Comparison of ENCODE assay signal across 1 cellular context in the genomic region with DNA sequence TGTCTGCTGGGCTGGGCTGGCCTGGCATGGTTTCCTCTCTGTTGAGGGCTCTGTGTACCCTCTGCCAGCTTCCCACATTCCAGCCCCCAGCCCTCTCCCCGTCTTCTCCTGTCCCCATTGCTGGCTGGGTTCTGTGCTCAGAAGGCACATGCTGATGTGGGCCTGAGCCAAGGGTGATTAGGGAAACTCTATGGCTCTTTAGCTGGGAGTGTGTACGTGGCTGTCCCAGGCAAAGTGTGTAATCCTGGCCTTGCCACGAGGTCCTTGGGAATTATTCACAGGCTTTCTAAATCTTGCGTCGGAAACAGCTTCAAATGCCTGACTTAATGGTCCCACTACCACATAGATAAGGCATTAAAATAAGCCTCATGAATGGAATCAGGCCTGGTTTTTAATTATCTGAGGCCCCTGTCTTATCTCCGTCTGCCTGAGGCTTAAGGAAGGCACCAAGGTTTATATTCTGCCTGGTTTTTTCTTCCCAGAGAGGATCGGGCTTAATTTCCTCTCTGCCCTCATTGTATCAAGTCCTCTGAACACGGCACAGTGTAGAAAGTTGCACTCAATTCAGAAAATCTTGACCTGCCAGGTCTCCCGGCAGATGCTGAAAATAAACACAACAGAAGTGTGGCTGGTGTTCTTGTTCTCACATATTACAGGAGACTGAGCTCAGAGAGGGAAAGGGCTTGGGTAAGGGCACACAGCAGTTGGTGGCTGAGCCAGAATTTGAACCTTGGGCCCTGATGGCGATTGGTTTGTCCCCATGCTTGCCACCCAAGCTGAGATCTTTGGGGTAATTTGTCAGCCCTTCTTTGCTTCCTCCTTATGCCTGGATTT.
A peak's percentile ranks its signal among the peaks of the same experiment; 100 is the strongest.
TF ChIP-seq lines count a peak whose summit lies in the region.

No MANE protein-coding gene starts in this region.

TF ChIP-seq in HepG2, 621 proteins besides CTCF, POLR2A, EP300 and RAD21:
- TF ChIP-seq ZMYM3 (CRISPR knock-in tag; IDR thresholded peaks at IDR 0.05), result peak; percentile 38; the same call in 1 of the 2 replicates
- TF ChIP-seq, protein P1, sequence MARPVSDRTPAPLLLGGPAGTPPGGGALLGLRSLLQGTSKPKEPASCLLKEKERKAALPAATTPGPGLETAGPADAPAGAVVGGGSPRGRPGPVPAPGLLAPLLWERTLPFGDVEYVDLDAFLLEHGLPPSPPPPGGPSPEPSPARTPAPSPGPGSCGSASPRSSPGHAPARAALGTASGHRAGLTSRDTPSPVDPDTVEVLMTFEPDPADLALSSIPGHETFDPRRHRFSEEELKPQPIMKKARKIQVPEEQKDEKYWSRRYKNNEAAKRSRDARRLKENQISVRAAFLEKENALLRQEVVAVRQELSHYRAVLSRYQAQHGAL (CRISPR knock-in tag; IDR thresholded peaks at IDR 0.05; ENCODE audit: not compliant biosample characterization), result no peak
- TF ChIP-seq ZNF703 (CRISPR knock-in tag; IDR thresholded peaks at IDR 0.05; ENCODE audit: borderline replicate concordance), result no peak
- TF ChIP-seq ZNF143 (CRISPR knock-in tag; IDR thresholded peaks at IDR 0.05), result no peak
- peak; percentile 95 for TF ChIP-seq ZNF768 (CRISPR knock-in tag; IDR thresholded peaks at IDR 0.05)
- TF ChIP-seq ZFP36L2 (CRISPR knock-in tag; IDR thresholded peaks at IDR 0.05), result no peak
